Comparison of ENCODE assay signal across 21 cellular contexts in the genomic region with DNA sequence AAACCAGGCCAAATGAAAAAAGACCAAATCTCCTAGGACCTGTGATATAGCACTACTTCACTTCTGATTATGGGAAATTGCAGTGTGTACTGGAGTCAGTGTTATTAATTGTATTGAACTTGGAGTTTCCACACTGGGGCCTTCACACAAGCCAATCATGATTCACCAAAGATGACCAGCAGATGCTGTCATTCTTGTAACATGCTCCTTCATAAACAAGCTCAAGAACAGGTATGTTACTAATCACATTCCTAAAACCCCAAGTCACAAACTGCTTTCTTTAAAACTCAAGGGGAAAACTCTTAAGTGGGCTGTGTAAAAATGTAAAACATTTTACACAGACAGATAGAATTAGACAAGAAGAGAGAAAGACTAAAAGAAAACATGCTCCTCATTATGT. TPM values are rescaled to one million over a fixed set of nuclear protein-coding genes. Genes with fewer than 3 reads are reported as not detected.
A peak's percentile ranks its signal among the peaks of the same experiment; 100 is the strongest.
DNase-seq lines count a peak whose midpoint lies in the region; ATAC-seq and TF ChIP-seq lines count a peak whose summit lies in the region.
"Had no signal": no experiment of that assay in that cellular context is flagged by ENCODE, and none has a peak within 500 bp of the region (broad histone marks: within the 10 kb centered on the region; RNA-seq: fewer than 3 reads in every experiment).

No MANE protein-coding gene starts in this region.

- no peaks in the 10 kb centered on the region for H3K27me3 ChIP-seq in skeletal muscle satellite cell (ENCODE audit: control insufficient read depth, insufficient read depth, low read length)
- H3K27me3 ChIP-seq: left lung had no signal

- POLR2A ChIA-PET in RWPE1 (lab: Yijun Ruan, JAX; ENCODE audit: low non-redundant PET), result no interaction called here

- TF ChIP-seq CTCF in RWPE1 (conservative IDR thresholded peaks at IDR 0.05; ENCODE audit: low read depth), result no peak

- peaks cover 26% of the 10 kb centered on the region for H3K4me1 ChIP-seq in skeletal muscle satellite cell (ENCODE audit: control insufficient read depth, insufficient read depth, low read length)

- H3K27ac ChIP-seq in RWPE1 (no peak overlapping the region), epithelial cell of prostate (peak overlapping the region; percentile 21)
- H3K27ac ChIP-seq: left lung, parathyroid adenoma, thoracic aorta had no signal

- CTCF ChIA-PET in RWPE1 (lab: Yijun Ruan, JAX), result interaction anchor here (0.6 to 1.0 kb wide), 3 partner anchors 12 to 422 kb away, joined by 3 to 5 read pairs (median 3); no protein-coding TSS in a partner anchor

- no peak for ATAC-seq in activated CD4-positive, CD25-positive, alpha-beta regulatory T cell treated with anti-CD3 and anti-CD28 coated beads, Interleukin-2, amount 50 U/mL, for 24 hours
- no peak for ATAC-seq in HG03159 (IDR thresholded peaks at IDR 0.05; ENCODE audit: unreplicated experiment)
- ATAC-seq: activated CD8-positive, alpha-beta memory T cell treated with anti-CD3 and anti-CD28 coated beads, Interleukin-2, amount 10 ng/mL, durations not matched to agents 7 days and 5 days; left lung; stimulated activated naive B cell treated with anti-CD40 and anti-IgM and Interleukin-4, amounts not matched to agents 10 μg/mL and 1 μg/mL and 100 μg/mL, for 72 hours had no signal

- peak overlapping the region; percentile 8 for H3K4me2 ChIP-seq in skeletal muscle satellite cell (ENCODE audit: low read length)

- no peak overlapping the region for H3K4me3 ChIP-seq in skeletal muscle satellite cell (ENCODE audit: low read length)
- H3K4me3 ChIP-seq: left lung, thoracic aorta had no signal

- H3K9me3 ChIP-seq in skeletal muscle satellite cell (replicated peaks; ENCODE audit: low read length), result no peaks in the 10 kb centered on the region
- H3K9me3 ChIP-seq: left lung, thoracic aorta had no signal

- H3K36me3 ChIP-seq in skeletal muscle satellite cell (ENCODE audit: insufficient read depth, low read length), result no peaks in the 10 kb centered on the region
- H3K36me3 ChIP-seq: left lung, thoracic aorta had no signal

- no peak overlapping the region for H3K9ac ChIP-seq in skeletal muscle satellite cell (ENCODE audit: low read depth, low read length)
- H3K9ac ChIP-seq: parathyroid adenoma had no signal

- peak; percentile 83 for DNase-seq in ELR (ENCODE audit: low read depth)
- DNase-seq in RWPE1 (ENCODE audit: low spot score), result peak; percentile 66
- peak; percentile 66 for DNase-seq in epithelial cell of prostate (ENCODE audit: low read depth, low spot score)
- no peak for DNase-seq in stimulated activated CD4-positive, alpha-beta T cell treated with anti-CD3 and anti-CD28 coated beads, Interleukin-4, amount 100 ng/mL, for 4 hours
- DNase-seq: activated CD4-positive, alpha-beta T cell treated with anti-CD3 and anti-CD28 coated beads for 4 hours; activated CD8-positive, alpha-beta memory T cell treated with anti-CD3 and anti-CD28 coated beads, Interleukin-2, amount 10 ng/mL, durations not matched to agents 7 days and 5 days; caudate nucleus; DND-41; left lung; MM.1S; NCI-H187; NCI-H2227 treated with DMSO at 0.1 percent for 48 hours; NCI-H774; nephron progenitor cell; SHP77; stimulated activated naive B cell treated with anti-CD40 and anti-IgM and Interleukin-4, amounts not matched to agents 10 μg/mL and 1 μg/mL and 100 μg/mL, for 72 hours had no signal

RNA-seq across cellular contexts. Expression of a gene that starts 5.6 kb away (rescaled TPM):
- 1.0 and 1.7 TPM in 2 replicates for total RNA-seq in skeletal muscle satellite cell (2012; rRNA removed)

RNA-seq across cellular contexts. Expression of a gene that starts 23.8 kb away (rescaled TPM):
- total RNA-seq in skeletal muscle satellite cell (2012; rRNA removed), result 11.4 and 12.5 TPM in 2 replicates

Comparison
In these comparisons a context has a peak if more than half of its experiments do, and no peak if none do; other contexts are left out.
1. DNase-seq: peak in ELR (single experiment), RWPE1 (single experiment) and epithelial cell of prostate (single experiment); none in stimulated activated CD4-positive, alpha-beta T cell treated with anti-CD3 and anti-CD28 coated beads, Interleukin-4, amount 100 ng/mL, for 4 hours (0 of 2).